ENCODE assay signal across 28 cellular contexts in genomic region chr6:16846399-16846778, GRCh38.
"Had no signal": no experiment of that assay in that cellular context is flagged by ENCODE, and none has a peak within 500 bp of the region (broad histone marks: within the 10 kb centered on the region; RNA-seq: fewer than 3 reads in every experiment).

No MANE protein-coding gene starts in this region.

- H3K27ac ChIP-seq: neural progenitor cell, ovary, parathyroid adenoma, psoas muscle, skin epidermis, spleen, suprapubic skin, testis, tibial artery, transverse colon, upper lobe of right lung, uterus had no signal

- H3K9me3 ChIP-seq: ovary, psoas muscle, spleen, suprapubic skin, testis, tibial artery, transverse colon, upper lobe of right lung, uterus had no signal

- H3K4me2 ChIP-seq: neural progenitor cell, smooth muscle cell had no signal

- ATAC-seq: natural killer cell; psoas muscle; right cardiac atrium; sciatic nerve; stimulated activated memory B cell treated with anti-CD40 and anti-IgM and Interleukin-4, amounts not matched to agents 10 μg/mL and 1 μg/mL and 100 μg/mL, for 72 hours; stimulated activated naive CD8-positive, alpha-beta T cell treated with anti-CD3 and anti-CD28 coated beads, Interleukin-15, amount 100 ng/mL, for 72 hours; stimulated activated naive CD8-positive, alpha-beta T cell treated with anti-CD3 and anti-CD28 coated beads, Interleukin-15, Interleukin-2, amounts not matched to agents 100 U/mL and 50 U/mL, for 24 hours; upper lobe of right lung had no signal

- H3K4me3 ChIP-seq: neural progenitor cell, ovary, psoas muscle, skin epidermis, smooth muscle cell, spleen, suprapubic skin, testis, tibial artery, transverse colon, upper lobe of right lung, uterus had no signal

- H3K36me3 ChIP-seq: neural progenitor cell, ovary, spleen, suprapubic skin, tibial artery, transverse colon, upper lobe of right lung, uterus had no signal

- H3K4me1 ChIP-seq: parathyroid adenoma, testis, transverse colon, upper lobe of right lung, uterus had no signal

- H3K79me2 ChIP-seq: parathyroid adenoma had no signal

- DNase-seq: natural killer cell; occipital lobe; ovary; posterior cingulate gyrus; psoas muscle; right cardiac atrium; spleen; stimulated activated CD4-positive, alpha-beta T cell treated with anti-CD3 and anti-CD28 coated beads, Interleukin-12 subunit alpha, Interleukin-12 subunit beta, amount 100 ng/mL, for 4 hours; stimulated activated CD4-positive, alpha-beta T cell treated with anti-CD3 and anti-CD28 coated beads, Interleukin-1b, Interleukin-23, amount 100 ng/mL, for 48 hours; stimulated activated CD4-positive, alpha-beta T cell treated with anti-CD3 and anti-CD28 coated beads, Interleukin-4, amount 100 ng/mL, for 1 hour; stimulated activated CD4-positive, alpha-beta T cell treated with anti-CD3 and anti-CD28 coated beads, Interleukin-4, amount 100 ng/mL, for 4 hours; stimulated activated CD8-positive, alpha-beta memory T cell treated with anti-CD3 and anti-CD28 coated beads, Interleukin-4, amount 100 ng/mL, for 48 hours; stimulated activated naive CD4-positive, alpha-beta T cell; stimulated activated naive CD8-positive, alpha-beta T cell treated with anti-CD3 and anti-CD28 coated beads, Interleukin-15, amount 100 ng/mL, for 72 hours; stimulated activated naive CD8-positive, alpha-beta T cell treated with anti-CD3 and anti-CD28 coated beads, Interleukin-15, Interleukin-2, amounts not matched to agents 100 U/mL and 50 U/mL, for 24 hours; substantia nigra; testis; tibial artery; transverse colon; upper lobe of right lung; uterus had no signal

- H3K9ac ChIP-seq: neural progenitor cell, parathyroid adenoma had no signal

- H2AFZ ChIP-seq: neural progenitor cell, parathyroid adenoma had no signal

- H3K27me3 ChIP-seq: neural progenitor cell, ovary, spleen, suprapubic skin, testis, tibial artery, transverse colon, upper lobe of right lung, uterus had no signal
